26 cellular contexts compared by ENCODE assay signal in genomic region chr1:199743227-199743626, GRCh38.
DNase-seq lines count a peak whose midpoint lies in the region; ATAC-seq and TF ChIP-seq lines count a peak whose summit lies in the region.
"Had no signal": no experiment of that assay in that cellular context is flagged by ENCODE, and none has a peak within 500 bp of the region (broad histone marks: within the 10 kb centered on the region; RNA-seq: fewer than 3 reads in every experiment).

No MANE protein-coding gene starts in this region.

- no peaks in the 10 kb centered on the region for H3K27me3 ChIP-seq in foreskin keratinocyte
- H3K27me3 ChIP-seq: BLaER1, right lobe of liver, upper lobe of right lung had no signal

- no peak overlapping the region for H3K4me3 ChIP-seq in astrocyte of the spinal cord (ENCODE audit: low read depth, low read length)
- H3K4me3 ChIP-seq: BLaER1, HAP-1, right lobe of liver, upper lobe of right lung had no signal

- POLR2A ChIA-PET in HEK293T (lab: Yijun Ruan, JAX): no interaction called here

- peak overlapping the region; percentile 87 for H3K27ac ChIP-seq in foreskin keratinocyte
- H3K27ac ChIP-seq: BLaER1, parathyroid adenoma, right lobe of liver, upper lobe of right lung had no signal

- CTCF ChIA-PET in HEK293T (lab: Yijun Ruan, JAX): no interaction called here

- in situ Hi-C loops in astrocyte of the spinal cord (cut with HindIII; ENCODE audit: low sequenced_read_pairs): no loop called here

- DNase-seq in A172 (ENCODE audit: low spot score) (peak; percentile 40), HEK293T (ENCODE audit: extremely low spot score) (no peak), astrocyte of the spinal cord (ENCODE audit: low read depth, low spot score) (peak; percentile 23), foreskin keratinocyte (peak; percentile 32 to 54), NCI-H1105 (lab: John Stamatoyannopoulos, UW) (no peak)
- DNase-seq in effector CD8-positive, alpha-beta T cell (lab: John Stamatoyannopoulos, UW): no peak
- DNase-seq: activated CD4-positive, alpha-beta T cell treated with anti-CD3 and anti-CD28 coated beads for 1 hour; activated naive CD4-positive, alpha-beta T cell treated with Interleukin-2 at 50 U/mL for 16 hours; activated T-cell treated with anti-CD3 and anti-CD28 coated beads, Interleukin-2, amount 50 U/mL, for 4 hours; amygdala; central memory CD4-positive, alpha-beta T cell; KBM-7; left colon; naive thymus-derived CD4-positive, alpha-beta T cell; NCI-H1694; NCI-H2171 treated with DMSO at 0.1 percent for 48 hours; NCI-H526 treated with DMSO at 0.1 percent for 48 hours; right lobe of liver; SHP77; substantia nigra; upper lobe of right lung had no signal

- H3K4me1 ChIP-seq in foreskin keratinocyte: peaks cover 18% of the 10 kb centered on the region
- H3K4me1 ChIP-seq: BLaER1, parathyroid adenoma, upper lobe of right lung had no signal

- TF ChIP-seq CTCF in astrocyte of the spinal cord (IDR thresholded peaks at IDR 0.05; ENCODE audit: low read depth, low read length) (no peak), foreskin keratinocyte (conservative IDR thresholded peaks at IDR 0.05) (no peak)

- ATAC-seq in foreskin keratinocyte: peak; percentile 61
- no peak for ATAC-seq in GM19397 (IDR thresholded peaks at IDR 0.05; ENCODE audit: unreplicated experiment)
- ATAC-seq in HG03039 (IDR thresholded peaks at IDR 0.05; ENCODE audit: unreplicated experiment): no peak
- ATAC-seq: left colon had no signal

TF ChIP-seq in HEK293T, 16 proteins besides CTCF, POLR2A, EP300 and RAD21:
- no peak for TF ChIP-seq ZNF384 (IDR thresholded peaks at IDR 0.05)
- TF ChIP-seq, protein P1, sequence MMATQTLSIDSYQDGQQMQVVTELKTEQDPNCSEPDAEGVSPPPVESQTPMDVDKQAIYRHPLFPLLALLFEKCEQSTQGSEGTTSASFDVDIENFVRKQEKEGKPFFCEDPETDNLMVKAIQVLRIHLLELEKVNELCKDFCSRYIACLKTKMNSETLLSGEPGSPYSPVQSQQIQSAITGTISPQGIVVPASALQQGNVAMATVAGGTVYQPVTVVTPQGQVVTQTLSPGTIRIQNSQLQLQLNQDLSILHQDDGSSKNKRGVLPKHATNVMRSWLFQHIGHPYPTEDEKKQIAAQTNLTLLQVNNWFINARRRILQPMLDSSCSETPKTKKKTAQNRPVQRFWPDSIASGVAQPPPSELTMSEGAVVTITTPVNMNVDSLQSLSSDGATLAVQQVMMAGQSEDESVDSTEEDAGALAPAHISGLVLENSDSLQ (IDR thresholded peaks at IDR 0.05): peak; percentile 37; the same call in 1 of the 2 replicates
TF ChIP-seq in HEK293T: peak in this region for 1.

Comparison
In these comparisons a context has a peak if more than half of its experiments do, and no peak if none do; other contexts are left out.
1. DNase-seq: peak in A172 (single experiment), astrocyte of the spinal cord (single experiment) and foreskin keratinocyte (2 of 2); none in HEK293T (single experiment), NCI-H1105 (single experiment) and effector CD8-positive, alpha-beta T cell (single experiment).